In the genomic region with DNA sequence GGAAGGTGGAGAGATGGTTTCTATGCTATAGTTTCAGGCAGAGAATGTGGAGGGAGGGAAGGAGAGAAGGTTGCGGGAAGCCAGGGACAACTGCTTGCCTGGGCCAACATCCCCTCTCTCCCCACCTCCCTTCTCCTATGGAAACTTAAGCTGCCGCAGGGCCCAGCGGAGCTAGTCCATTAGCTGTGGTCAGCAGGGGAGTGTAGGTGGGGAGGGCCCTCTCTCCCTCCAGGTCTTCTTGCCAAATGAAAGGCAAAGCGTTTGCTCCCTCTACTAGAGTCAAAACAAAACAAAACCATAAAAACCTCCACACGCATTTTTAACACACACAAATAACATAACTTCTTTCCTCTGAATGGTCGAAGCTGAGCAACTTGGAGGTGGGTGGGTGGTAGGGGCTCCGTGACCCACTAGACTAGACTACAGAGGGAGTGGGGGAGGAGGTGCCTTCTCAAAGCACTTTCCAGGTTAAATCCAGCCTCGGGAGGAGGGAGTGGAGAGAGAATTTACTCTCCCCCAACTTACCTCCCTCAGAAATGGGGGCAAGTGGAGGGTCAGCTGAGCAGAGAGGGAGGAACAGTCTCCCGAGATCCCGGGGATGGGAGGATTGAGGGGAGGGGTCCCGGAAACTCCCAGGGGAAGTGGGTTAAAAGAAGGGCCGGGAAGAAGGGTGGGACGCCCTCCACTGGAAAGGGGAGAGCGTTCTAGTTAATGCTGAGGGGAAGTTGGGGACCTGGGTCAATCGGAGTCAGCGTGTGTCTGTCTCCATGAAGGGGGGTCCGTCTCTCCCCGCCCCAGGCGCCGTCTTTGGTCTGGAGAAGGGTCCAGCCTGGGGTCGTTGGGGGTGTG, we compare ENCODE assay signal across 8 cellular contexts. TPM values are rescaled to one million over a fixed set of nuclear protein-coding genes. Genes with fewer than 3 reads are reported as not detected.
DNase-seq lines count a peak whose midpoint lies in the region; ATAC-seq and TF ChIP-seq lines count a peak whose summit lies in the region.

No MANE protein-coding gene starts in this region.

- peak overlapping the region; percentile 27 for H3K27ac Mint-ChIP-seq in Caco-2 (ENCODE audit: unreplicated experiment)
- peak overlapping the region; percentile 85 for H3K27ac Mint-ChIP-seq in osteocyte (ENCODE audit: unreplicated experiment)

- ATAC-seq in PC-3: no peak

- H3K9me3 Mint-ChIP-seq in Caco-2 (ENCODE audit: unreplicated experiment): no peaks in the 10 kb centered on the region
- H3K9me3 Mint-ChIP-seq in osteocyte (ENCODE audit: unreplicated experiment): no peaks in the 10 kb centered on the region

- BruUV-seq in Caco-2 (replicated peaks; lab: Mats Ljungman, UMichigan) (no TSS peak), PC-3 (replicated peaks; lab: Mats Ljungman, UMichigan) (no TSS peak)

- H3K36me3 ChIP-seq in Caco-2 (ENCODE audit: control insufficient read depth, insufficient read depth, low read length) (no peaks in the 10 kb centered on the region), PC-3 (ENCODE audit: low read depth, low read length) (no peaks in the 10 kb centered on the region), esophagus (ENCODE audit: control insufficient read depth in 2 of 2, insufficient read depth in 2 of 2, low read length in 1 of 2) (no peaks in the 10 kb centered on the region)

- peaks cover 1% of the 10 kb centered on the region for H3K36me3 Mint-ChIP-seq in Caco-2 (ENCODE audit: insufficient read depth, unreplicated experiment)
- no peaks in the 10 kb centered on the region for H3K36me3 Mint-ChIP-seq in osteocyte (ENCODE audit: unreplicated experiment)

- H3K4me1 ChIP-seq in Caco-2: peaks cover 21% of the 10 kb centered on the region
- peaks cover 36% of the 10 kb centered on the region for H3K4me1 ChIP-seq in PC-3 (ENCODE audit: insufficient read depth, low read length)
- peaks cover 0 to 16% of the 10 kb centered on the region in 2 donors for H3K4me1 ChIP-seq in esophagus (ENCODE audit: control insufficient read depth in 2 of 2, insufficient read depth in 2 of 2, low read length in 1 of 2)

- intact Hi-C loops in Caco-2 (cut with micrococcal nuclease; ENCODE audit: unreplicated experiment) (loop anchor here (1.0 to 2.0 kb wide), 2 partner anchors 24 to 39 kb away; partner anchors contain the start of genes ADCY6 and DDX23), PC-3 (cut with micrococcal nuclease) (no loop called here)

- H3K4me3 ChIP-seq in Caco-2 (ENCODE audit: low read depth, low read length) (peak overlapping the region; percentile 91), PC-3 (ENCODE audit: low read length) (peak overlapping the region; percentile 86), esophagus (ENCODE audit: low read depth in 1 of 2, low read length in 2 of 2) (peak overlapping the region; percentile 69 to 83)

- H3K4me3 Mint-ChIP-seq in Caco-2 (ENCODE audit: unreplicated experiment) (peak overlapping the region; percentile 97), osteocyte (ENCODE audit: unreplicated experiment) (peak overlapping the region; percentile 97)

- H3K79me2 ChIP-seq in PC-3 (ENCODE audit: low read length): no peaks in the 10 kb centered on the region

- no peaks in the 10 kb centered on the region for H3K9me2 ChIP-seq in PC-3 (replicated peaks; ENCODE audit: low read length)

- H3K4me1 Mint-ChIP-seq in Caco-2 (ENCODE audit: low read depth, unreplicated experiment) (peaks cover 18% of the 10 kb centered on the region), osteocyte (ENCODE audit: unreplicated experiment) (peaks cover 61% of the 10 kb centered on the region)

- peak overlapping the region; percentile 95 for H3K4me2 ChIP-seq in PC-3 (ENCODE audit: low read length)

- H3K27me3 ChIP-seq in Caco-2 (replicated peaks; ENCODE audit: control insufficient read depth, insufficient read depth, low read length) (no peaks in the 10 kb centered on the region), PC-3 (ENCODE audit: low read length) (no peaks in the 10 kb centered on the region), esophagus (ENCODE audit: control insufficient read depth in 1 of 2, insufficient read depth in 2 of 2, low read length in 2 of 2) (no peaks in the 10 kb centered on the region)

- no peaks in the 10 kb centered on the region for H3F3A ChIP-seq in PC-3 (ENCODE audit: low read length, unreplicated experiment)

- H3K9me3 ChIP-seq in Caco-2 (no peaks in the 10 kb centered on the region), PC-3 (ENCODE audit: low read length) (no peaks in the 10 kb centered on the region), esophagus (ENCODE audit: control insufficient read depth in 2 of 2, insufficient read depth in 1 of 2, low read depth in 1 of 2, low read length in 1 of 2) (no peaks in the 10 kb centered on the region)

- no peaks in the 10 kb centered on the region for H4K20me1 ChIP-seq in PC-3 (ENCODE audit: low read length)

- peak overlapping the region; percentile 97 for H2AFZ ChIP-seq in PC-3 (ENCODE audit: low read length)

- DNase-seq in Caco-2 (no peak), PC-3 (no peak), osteocyte (ENCODE audit: extremely low spot score, unreplicated experiment) (no peak), glomerular visceral epithelial cell (ENCODE audit: extremely low spot score) (no peak), COR-L47 (lab: John Stamatoyannopoulos, UW) (no peak), SW 1271 (lab: John Stamatoyannopoulos, UW) (no peak), AG08396 (ENCODE audit: low spot score) (no peak)

- H3K27ac ChIP-seq in PC-3 (ENCODE audit: low read length) (no peak overlapping the region), esophagus (ENCODE audit: low read depth in 2 of 2, low read length in 1 of 2) (peak overlapping the region; percentile 90 to 92)

- TF ChIP-seq CTCF in Caco-2 (IDR thresholded peaks at IDR 0.05; ENCODE audit: insufficient read depth in 1 of 2, low read depth in 1 of 2, low read length in 1 of 2, severe bottlenecking in 1 of 2, unreplicated experiment in 1 of 2) (no peak), PC-3 (conservative IDR thresholded peaks at IDR 0.05; ENCODE audit: low read depth, low read length) (no peak), osteocyte (IDR thresholded peaks at IDR 0.05) (no peak)

- H3K27me3 Mint-ChIP-seq in Caco-2 (ENCODE audit: insufficient read depth, unreplicated experiment): no peaks in the 10 kb centered on the region
- no peaks in the 10 kb centered on the region for H3K27me3 Mint-ChIP-seq in osteocyte (ENCODE audit: unreplicated experiment)

- peak overlapping the region; percentile 69; the same call in 1 of the 2 replicates for H3K9ac ChIP-seq in PC-3 (ENCODE audit: low read length)

- CTCF ChIA-PET in Caco-2 (lab: Charles Lee): interaction anchor here (0.5 to 2.1 kb wide), 6 partner anchors 8 to 70 kb away, joined by 3 to 18 read pairs (median 6); partner anchors contain the start of gene ADCY6
- CTCF ChIA-PET in PC-3 (lab: Charles Lee): interaction anchor here (1.3 kb wide), 1 partner anchor 24 kb away, joined by 5 read pairs; no protein-coding TSS in a partner anchor

- POLR2A ChIA-PET in Caco-2 (lab: Charles Lee): interaction anchor here (1.8 kb wide), 1 partner anchor 25 kb away, joined by 11 read pairs; the partner anchor contains the start of gene ADCY6
- POLR2A ChIA-PET in PC-3 (lab: Charles Lee; ENCODE audit: unreplicated experiment): no interaction called here

- WGBS in esophagus, 2 donors: 24 to 33% methylated on average over 19 to 21 of the region's 21 CpGs

RNA-seq across cellular contexts. Expression of gene CACNB3, which starts 4.6 kb away (rescaled TPM):
- total RNA-seq in Caco-2 (2022) (20.4 and 28.2 TPM in 2 replicates), PC-3 (2014; rRNA removed) (21.4 and 32.9 TPM in 2 replicates), osteocyte (66.5 and 83.3 TPM in 2 replicates)
- polyA plus RNA-seq in esophagus: 10 to 100 TPM; 21.5 to 24.3 TPM

RNA-seq across cellular contexts. Expression of gene ADCY6, which starts 24.8 kb away (rescaled TPM):
- 89.8 and 92.9 TPM in 2 replicates for total RNA-seq in Caco-2 (2022)
- 19.0 and 24.4 TPM in 2 replicates for total RNA-seq in PC-3 (2014; rRNA removed)
- polyA plus RNA-seq in esophagus: 10 to 100 TPM in 1 of 2 donors, 1 to 10 TPM in 1; 7.2 to 18.5 TPM
- total RNA-seq in osteocyte: 71.7 and 71.9 TPM in 2 replicates

RNA-seq across cellular contexts. Expression of gene DDX23, which starts 38.3 kb away (rescaled TPM):
- 151 and 152 TPM in 2 replicates for total RNA-seq in Caco-2 (2022)
- 102 and 105 TPM in 2 replicates for total RNA-seq in PC-3 (2014; rRNA removed)
- 10 to 100 TPM; 26.2 to 37.5 TPM for polyA plus RNA-seq in esophagus
- 67.3 and 72.2 TPM in 2 replicates for total RNA-seq in osteocyte

RNA-seq across cellular contexts. Expression of gene RND1, which starts 52.0 kb away (rescaled TPM):
- total RNA-seq in Caco-2 (2022) (5.1 and 5.2 TPM in 2 replicates), PC-3 (2014; rRNA removed) (7.6 and 8.3 TPM in 2 replicates), osteocyte (0.89 and 1.0 TPM in 2 replicates)
- 1 to 10 TPM; 2.6 to 3.9 TPM for polyA plus RNA-seq in esophagus
